Comparison of ENCODE assay signal across 19 cellular contexts in genomic region chr13:98706446-98707110, GRCh38. TPM values are rescaled to one million over a fixed set of nuclear protein-coding genes. Genes with fewer than 3 reads are reported as not detected.
DNase-seq lines count a peak whose midpoint lies in the region; ATAC-seq, FAIRE-seq and TF ChIP-seq lines count a peak whose summit lies in the region.
"Had no signal": no experiment of that assay in that cellular context is flagged by ENCODE, and none has a peak within 500 bp of the region (broad histone marks: within the 10 kb centered on the region; RNA-seq: fewer than 3 reads in every experiment).

No MANE protein-coding gene starts in this region.

- in situ Hi-C loops in K562 (cut with MboI) = no loop called here

- no peak overlapping the region for H3K9ac ChIP-seq in K562 (ENCODE audit: insufficient read depth in 1 of 2, low read depth in 2 of 2, low read length in 2 of 2)

- no peak overlapping the region for H3K4me3 Mint-ChIP-seq in activated naive CD4-positive, alpha-beta T cell treated with anti-CD3 and anti-CD28 coated beads for 36 hours
- H3K4me3 Mint-ChIP-seq: endodermal cell had no signal

- peak; percentile 88 for DNase-seq in A172 (ENCODE audit: low spot score)
- DNase-seq in K562 (ENCODE audit: extremely low read depth in 1 of 4, low spot score in 3 of 4) = no peak
- DNase-seq in activated naive CD4-positive, alpha-beta T cell treated with anti-CD3 and anti-CD28 coated beads for 36 hours = no peak
- no peak for DNase-seq in DMS79 (lab: John Stamatoyannopoulos, UW)
- DNase-seq in EL = no peak
- no peak for DNase-seq in COLO668 (lab: John Stamatoyannopoulos, UW; ENCODE audit: unreplicated experiment)
- DNase-seq: activated CD8-positive, alpha-beta memory T cell treated with anti-CD3 and anti-CD28 coated beads, Interleukin-2, amount 50 U/mL, for 48 hours; endodermal cell; mucosa of descending colon; NCI-H1930; psoas muscle; RPMI8226; stimulated activated CD4-positive, alpha-beta T cell treated with anti-CD3 and anti-CD28 coated beads, Interleukin-4, amount 100 ng/mL, for 4 hours; substantia nigra had no signal

- H3K27me3 Mint-ChIP-seq in activated naive CD4-positive, alpha-beta T cell treated with anti-CD3 and anti-CD28 coated beads for 36 hours (ENCODE audit: low read depth) = no peaks in the 10 kb centered on the region

- CTCF ChIA-PET in K562 (lab: Yijun Ruan, JAX; ENCODE audit: low intra/inter-chr PET ratio) = no interaction called here
- CTCF ChIA-PET in activated naive CD4-positive, alpha-beta T cell treated with anti-CD3 and anti-CD28 coated beads for 36 hours (lab: Charles Lee) = no interaction called here

- peaks cover 3 to 11% of the 10 kb centered on the region in 2 experiments; a peak in 4 of 5 replicates for H3K27me3 ChIP-seq in K562 (ENCODE audit: control insufficient read depth in 2 of 2, insufficient read depth in 2 of 2, low read length in 2 of 2)
- H3K27me3 ChIP-seq: ascending aorta had no signal

- no peak for TF ChIP-seq RAD21 in K562 (CRISPR knock-in tag; conservative IDR thresholded peaks at IDR 0.05 in 1 of 2, IDR thresholded peaks at IDR 0.05 in 1 of 2)

- no TSS peak for BruUV-seq in K562 (replicated peaks; lab: Mats Ljungman, UMichigan)

- no peak overlapping the region for H3K27ac ChIP-seq in K562 (ENCODE audit: extremely low read depth, low read depth, low read length)
- H3K27ac ChIP-seq: ascending aorta, psoas muscle had no signal

- no peak for TF ChIP-seq CTCF in K562 (IDR thresholded peaks at IDR 0.05 in 2 of 3, conservative IDR thresholded peaks at IDR 0.05 in 1 of 3; ENCODE audit: insufficient read depth in 2 of 3, low read depth in 1 of 3, low read length in 3 of 3)

- no peak for TF ChIP-seq EP300 in K562 (IDR thresholded peaks at IDR 0.05; ENCODE audit: low read length)

- H3K9me3 ChIP-seq in K562 (replicated peaks; ENCODE audit: control insufficient read depth, insufficient read depth, low read depth, low read length) = no peaks in the 10 kb centered on the region
- H3K9me3 ChIP-seq: ascending aorta, mucosa of descending colon, psoas muscle had no signal

- no peak overlapping the region for H3K4me2 ChIP-seq in K562 (ENCODE audit: insufficient read depth, low read length)

- no peak overlapping the region for H3K27ac Mint-ChIP-seq in activated naive CD4-positive, alpha-beta T cell treated with anti-CD3 and anti-CD28 coated beads for 36 hours
- H3K27ac Mint-ChIP-seq: endodermal cell had no signal

- WGBS in K562 (ENCODE audit: insufficient coverage, low coverage, missing lambda C conversion rate) = 2% methylated on average over 12 of the region's 12 CpGs

- peak; percentile 46 for ATAC-seq in GM19351 (IDR thresholded peaks at IDR 0.05; ENCODE audit: unreplicated experiment)
- peak; percentile 34 for ATAC-seq in HG03575 (IDR thresholded peaks at IDR 0.05; ENCODE audit: extremely low read depth, insufficient number of reproducible peaks, low FRiP score, unreplicated experiment)
- no peak for ATAC-seq in K562
- ATAC-seq: mucosa of descending colon, psoas muscle had no signal

- no peak for TF ChIP-seq POLR2A in K562 (conservative IDR thresholded peaks at IDR 0.05)

- H3K9me3 Mint-ChIP-seq in activated naive CD4-positive, alpha-beta T cell treated with anti-CD3 and anti-CD28 coated beads for 36 hours = peaks cover 2% of the 10 kb centered on the region
- H3K9me3 Mint-ChIP-seq: endodermal cell had no signal

- no peaks in the 10 kb centered on the region for H3K79me2 ChIP-seq in K562 (ENCODE audit: control insufficient read depth, insufficient read depth, low read length)

- H3K9me1 ChIP-seq in K562 (ENCODE audit: control insufficient read depth, insufficient read depth, low read length) = no peaks in the 10 kb centered on the region

- H3K36me3 Mint-ChIP-seq in activated naive CD4-positive, alpha-beta T cell treated with anti-CD3 and anti-CD28 coated beads for 36 hours (ENCODE audit: low read depth) = no peaks in the 10 kb centered on the region

- FAIRE-seq in K562 (lab: Jason Lieb, UNC) = no peak
- FAIRE-seq: G401.6, HTR-8/SVneo had no signal

- H4K20me1 ChIP-seq in K562 (replicated peaks; ENCODE audit: control insufficient read depth, insufficient read depth, low read length) = no peaks in the 10 kb centered on the region

- H2AFZ ChIP-seq in K562 (ENCODE audit: low read depth, low read length) = no peak overlapping the region

- no peaks in the 10 kb centered on the region for H3K36me3 ChIP-seq in K562 (ENCODE audit: control insufficient read depth, insufficient read depth, low read length)
- H3K36me3 ChIP-seq: ascending aorta had no signal

- POLR2A ChIA-PET in K562 (lab: Yijun Ruan, JAX) = no interaction called here

- no peaks in the 10 kb centered on the region for H3K4me1 Mint-ChIP-seq in activated naive CD4-positive, alpha-beta T cell treated with anti-CD3 and anti-CD28 coated beads for 36 hours (ENCODE audit: low read depth)

- intact Hi-C loops in K562 (cut with micrococcal nuclease) = no loop called here
- intact Hi-C loops in activated naive CD4-positive, alpha-beta T cell treated with anti-CD3 and anti-CD28 coated beads for 36 hours (cut with micrococcal nuclease) = no loop called here

- no peak overlapping the region for H3K4me3 ChIP-seq in K562
- H3K4me3 ChIP-seq: ascending aorta, mucosa of descending colon, psoas muscle had no signal

- no peaks in the 10 kb centered on the region for H3K4me1 ChIP-seq in K562 (replicated peaks in 1 of 2; ENCODE audit: control insufficient read depth in 2 of 2, insufficient read depth in 2 of 2, low read length in 2 of 2)
- H3K4me1 ChIP-seq: ascending aorta, psoas muscle had no signal

TF ChIP-seq in K562, 482 proteins besides CTCF, POLR2A, EP300 and RAD21:
- TF ChIP-seq FOSL1 (tag; conservative IDR thresholded peaks at IDR 0.05) = peak; percentile 21; the same call in 1 of the 2 replicates
- no peak for TF ChIP-seq CTBP1 (IDR thresholded peaks at IDR 0.05; ENCODE audit: borderline replicate concordance)
- no peak for TF ChIP-seq ETS2 (tag; IDR thresholded peaks at IDR 0.05; ENCODE audit: borderline replicate concordance, poor library complexity, severe bottlenecking)
TF ChIP-seq in K562: peak in this region for 1.

RNA-seq across cellular contexts. Expression of gene SLC15A1, which starts 45.9 kb away (rescaled TPM):
- total RNA-seq in A172 (2014; rRNA removed; shearing (Covaris generic)) = not detected in 2 replicates
- not detected in 2 replicates for total RNA-seq in K562 (2011; cell fraction: chromatin; rRNA removed; ENCODE audit: low replicate concordance)
- total RNA-seq in K562 (2011; cell fraction: nucleolus; rRNA removed) = not detected in 2 replicates
- not detected in 2 replicates for total RNA-seq in K562 (2011; cell fraction: nucleoplasm; rRNA removed)
- not detected in 2 replicates for total RNA-seq in K562 (2014; rRNA removed)
- total RNA-seq in K562 (2014; rRNA removed; fragmentation: Illumina TruSeq; extraction: Trizol) = not detected in 2 replicates
- not detected in 2 replicates for total RNA-seq in K562 (2015; rRNA removed; fragmentation: Illumina TruSeq; extraction: Trizol)
- total RNA-seq in K562 (2021) = not detected in 2 replicates
- not detected in 2 replicates for polyA plus RNA-seq in K562 (2011; rRNA removed)
- not detected in 2 replicates for polyA plus RNA-seq in K562 (2011; cell fraction: cytosol; rRNA removed)
- polyA plus RNA-seq in K562 (2011; cell fraction: nucleus; rRNA removed) = not detected in 2 replicates
- polyA plus RNA-seq in K562 (2012) = not detected in 2 replicates
- not detected in 2 replicates for polyA plus RNA-seq in K562 (2014; fragmentation: Illumina TruSeq; extraction: Trizol)
- not detected for polyA plus RNA-seq in K562 (2014; fragmentation: Nextera tagmentation; extraction: Ambion mirVana)
- not detected in 2 replicates for polyA plus RNA-seq in K562 (2014; rRNA removed)
- polyA minus RNA-seq in K562 (2011; rRNA and poly(A)+ RNA removed) = not detected in 2 replicates
- polyA minus RNA-seq in K562 (2011; cell fraction: cytosol; rRNA and poly(A)+ RNA removed) = not detected in 2 replicates
- polyA minus RNA-seq in K562 (2011; cell fraction: nucleus; rRNA and poly(A)+ RNA removed) = not detected in 2 replicates
- not detected for total RNA-seq in activated naive CD4-positive, alpha-beta T cell treated with anti-CD3 and anti-CD28 coated beads for 36 hours
- total RNA-seq: ascending aorta, psoas muscle had no signal
